Comparison of ENCODE assay signal across 1 cellular context in genomic region chr3:196207833-196208607, GRCh38.
TF ChIP-seq lines count a peak whose summit lies in the region.

No MANE protein-coding gene starts in this region.

TF ChIP-seq in K562, 482 proteins besides CTCF, POLR2A, EP300 and RAD21 (continued from another document and continues in another):
- TF ChIP-seq SRSF9 (IDR thresholded peaks at IDR 0.05; ENCODE audit: borderline replicate concordance, low read depth, low read length) (no peak), GABPB2 (CRISPR knock-in tag; conservative IDR thresholded peaks at IDR 0.05) (no peak), MTA1 (IDR thresholded peaks at IDR 0.05; ENCODE audit: borderline replicate concordance) (peak; percentile 38; the same call in 1 of the 2 replicates), STAT5B (CRISPR knock-in tag; IDR thresholded peaks at IDR 0.05) (no peak), ZC3H4 (CRISPR knock-in tag; IDR thresholded peaks at IDR 0.05; ENCODE audit: borderline replicate concordance) (no peak), E2F3 (CRISPR knock-in tag; IDR thresholded peaks at IDR 0.05) (no peak), TAF1 (IDR thresholded peaks at IDR 0.05; ENCODE audit: control insufficient read depth, extremely low read depth, insufficient read depth, low read length, severe bottlenecking) (peak; percentile 11), TSHZ1 (CRISPR knock-in tag; IDR thresholded peaks at IDR 0.05) (no peak), NR2C2 (CRISPR knock-in tag; IDR thresholded peaks at IDR 0.05) (no peak), NR2C2 (tag; IDR thresholded peaks at IDR 0.05) (no peak), GABPB1 (CRISPR knock-in tag; IDR thresholded peaks at IDR 0.05) (no peak), CBX8 (IDR thresholded peaks at IDR 0.05; ENCODE audit: borderline replicate concordance, extremely low read depth, low read depth, low read length, poor library complexity, severe bottlenecking) (no peak), NONO (IDR thresholded peaks at IDR 0.05; ENCODE audit: low read depth in 2 of 2, low read length in 1 of 2) (no peak), ID3 (CRISPR knock-in tag; IDR thresholded peaks at IDR 0.05) (no peak), ID3 (tag; IDR thresholded peaks at IDR 0.05) (no peak), STAT5A (IDR thresholded peaks at IDR 0.05; ENCODE audit: borderline replicate concordance, low read length) (no peak), TCFL5 (CRISPR knock-in tag; conservative IDR thresholded peaks at IDR 0.05) (no peak), CBX1 (IDR thresholded peaks at IDR 0.05; ENCODE audit: low read depth) (no peak), ZNF444 (CRISPR knock-in tag; IDR thresholded peaks at IDR 0.05) (no peak), SP1 (CRISPR knock-in tag; IDR thresholded peaks at IDR 0.05) (peak; percentile 76; the same call in 1 of the 2 replicates), ZSCAN32 (CRISPR knock-in tag; IDR thresholded peaks at IDR 0.05) (no peak), ZBTB8A (IDR thresholded peaks at IDR 0.05; ENCODE audit: partially characterized antibody) (no peak), POLR2G (IDR thresholded peaks at IDR 0.05; ENCODE audit: low read depth, low read length) (peak; percentile 40; the same call in 1 of the 2 replicates), RUNX1 (IDR thresholded peaks at IDR 0.05; ENCODE audit: low read depth) (no peak), ZNF217 (CRISPR knock-in tag; IDR thresholded peaks at IDR 0.05) (no peak), GABPA (tag; conservative IDR thresholded peaks at IDR 0.05; ENCODE audit: low read depth) (0 out of 2 replicates have a peak, but pooled peaks have one; percentile 21), FIP1L1 (IDR thresholded peaks at IDR 0.05; ENCODE audit: low read depth, low read length, poor library complexity, severe bottlenecking) (no peak), NFIX (CRISPR knock-in tag; IDR thresholded peaks at IDR 0.05; ENCODE audit: low read depth) (no peak), ILF3 (IDR thresholded peaks at IDR 0.05; ENCODE audit: borderline replicate concordance) (no peak), MXD1 (CRISPR knock-in tag; IDR thresholded peaks at IDR 0.05; ENCODE audit: borderline replicate concordance, poor library complexity, severe bottlenecking) (no peak), PREB (CRISPR knock-in tag; IDR thresholded peaks at IDR 0.05) (no peak), RBFOX2 (IDR thresholded peaks at IDR 0.05; ENCODE audit: low read depth, low read length) (peak; percentile 36; the same call in 1 of the 2 replicates), MGA (IDR thresholded peaks at IDR 0.05) (peak; percentile 71)
- TF ChIP-seq, protein P1, sequence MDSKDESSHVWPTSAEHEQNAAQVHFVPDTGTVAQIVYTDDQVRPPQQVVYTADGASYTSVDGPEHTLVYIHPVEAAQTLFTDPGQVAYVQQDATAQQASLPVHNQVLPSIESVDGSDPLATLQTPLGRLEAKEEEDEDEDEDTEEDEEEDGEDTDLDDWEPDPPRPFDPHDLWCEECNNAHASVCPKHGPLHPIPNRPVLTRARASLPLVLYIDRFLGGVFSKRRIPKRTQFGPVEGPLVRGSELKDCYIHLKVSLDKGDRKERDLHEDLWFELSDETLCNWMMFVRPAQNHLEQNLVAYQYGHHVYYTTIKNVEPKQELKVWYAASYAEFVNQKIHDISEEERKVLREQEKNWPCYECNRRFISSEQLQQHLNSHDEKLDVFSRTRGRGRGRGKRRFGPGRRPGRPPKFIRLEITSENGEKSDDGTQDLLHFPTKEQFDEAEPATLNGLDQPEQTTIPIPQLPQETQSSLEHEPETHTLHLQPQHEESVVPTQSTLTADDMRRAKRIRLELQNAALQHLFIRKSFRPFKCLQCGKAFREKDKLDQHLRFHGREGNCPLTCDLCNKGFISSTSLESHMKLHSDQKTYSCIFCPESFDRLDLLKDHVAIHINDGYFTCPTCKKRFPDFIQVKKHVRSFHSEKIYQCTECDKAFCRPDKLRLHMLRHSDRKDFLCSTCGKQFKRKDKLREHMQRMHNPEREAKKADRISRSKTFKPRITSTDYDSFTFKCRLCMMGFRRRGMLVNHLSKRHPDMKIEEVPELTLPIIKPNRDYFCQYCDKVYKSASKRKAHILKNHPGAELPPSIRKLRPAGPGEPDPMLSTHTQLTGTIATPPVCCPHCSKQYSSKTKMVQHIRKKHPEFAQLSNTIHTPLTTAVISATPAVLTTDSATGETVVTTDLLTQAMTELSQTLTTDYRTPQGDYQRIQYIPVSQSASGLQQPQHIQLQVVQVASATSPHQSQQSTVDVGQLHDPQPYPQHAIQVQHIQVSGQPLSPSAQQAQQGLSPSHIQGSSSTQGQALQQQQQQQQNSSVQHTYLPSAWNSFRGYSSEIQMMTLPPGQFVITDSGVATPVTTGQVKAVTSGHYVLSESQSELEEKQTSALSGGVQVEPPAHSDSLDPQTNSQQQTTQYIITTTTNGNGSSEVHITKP (IDR thresholded peaks at IDR 0.05; ENCODE audit: partially characterized antibody): no peak
- TF ChIP-seq, protein P2, sequence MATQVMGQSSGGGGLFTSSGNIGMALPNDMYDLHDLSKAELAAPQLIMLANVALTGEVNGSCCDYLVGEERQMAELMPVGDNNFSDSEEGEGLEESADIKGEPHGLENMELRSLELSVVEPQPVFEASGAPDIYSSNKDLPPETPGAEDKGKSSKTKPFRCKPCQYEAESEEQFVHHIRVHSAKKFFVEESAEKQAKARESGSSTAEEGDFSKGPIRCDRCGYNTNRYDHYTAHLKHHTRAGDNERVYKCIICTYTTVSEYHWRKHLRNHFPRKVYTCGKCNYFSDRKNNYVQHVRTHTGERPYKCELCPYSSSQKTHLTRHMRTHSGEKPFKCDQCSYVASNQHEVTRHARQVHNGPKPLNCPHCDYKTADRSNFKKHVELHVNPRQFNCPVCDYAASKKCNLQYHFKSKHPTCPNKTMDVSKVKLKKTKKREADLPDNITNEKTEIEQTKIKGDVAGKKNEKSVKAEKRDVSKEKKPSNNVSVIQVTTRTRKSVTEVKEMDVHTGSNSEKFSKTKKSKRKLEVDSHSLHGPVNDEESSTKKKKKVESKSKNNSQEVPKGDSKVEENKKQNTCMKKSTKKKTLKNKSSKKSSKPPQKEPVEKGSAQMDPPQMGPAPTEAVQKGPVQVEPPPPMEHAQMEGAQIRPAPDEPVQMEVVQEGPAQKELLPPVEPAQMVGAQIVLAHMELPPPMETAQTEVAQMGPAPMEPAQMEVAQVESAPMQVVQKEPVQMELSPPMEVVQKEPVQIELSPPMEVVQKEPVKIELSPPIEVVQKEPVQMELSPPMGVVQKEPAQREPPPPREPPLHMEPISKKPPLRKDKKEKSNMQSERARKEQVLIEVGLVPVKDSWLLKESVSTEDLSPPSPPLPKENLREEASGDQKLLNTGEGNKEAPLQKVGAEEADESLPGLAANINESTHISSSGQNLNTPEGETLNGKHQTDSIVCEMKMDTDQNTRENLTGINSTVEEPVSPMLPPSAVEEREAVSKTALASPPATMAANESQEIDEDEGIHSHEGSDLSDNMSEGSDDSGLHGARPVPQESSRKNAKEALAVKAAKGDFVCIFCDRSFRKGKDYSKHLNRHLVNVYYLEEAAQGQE (CRISPR knock-in tag; IDR thresholded peaks at IDR 0.05; ENCODE audit: low read depth): no peak
